In the genomic region with DNA sequence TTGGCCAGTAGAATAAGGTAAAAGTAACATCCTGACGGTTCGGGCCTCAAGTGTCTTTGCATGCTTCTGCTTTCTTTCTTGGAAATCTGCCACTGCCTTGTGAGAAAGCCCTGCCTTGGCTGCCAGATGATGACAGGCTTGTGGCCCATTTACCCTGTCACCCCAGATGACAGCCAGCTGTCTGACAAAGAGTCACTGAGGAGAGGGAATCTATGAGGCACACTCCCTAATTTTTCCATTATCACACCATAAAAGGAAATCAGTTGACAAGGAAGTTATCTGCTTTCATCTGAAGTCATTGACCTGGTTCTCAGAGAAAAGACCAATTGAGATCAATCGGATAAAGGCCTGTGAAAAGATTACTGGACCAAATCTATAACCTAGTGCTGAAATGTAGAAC, we compare ENCODE assay signal across 23 cellular contexts.
DNase-seq lines count a peak whose midpoint lies in the region; ATAC-seq lines count a peak whose summit lies in the region.
"Had no signal": no experiment of that assay in that cellular context is flagged by ENCODE, and none has a peak within 500 bp of the region (broad histone marks: within the 10 kb centered on the region; RNA-seq: fewer than 3 reads in every experiment).

No MANE protein-coding gene starts in this region.

- DNase-seq in NCI-H345 (lab: John Stamatoyannopoulos, UW) (peak; percentile 10), NCI-H345 treated with DMSO at 0.1 percent for 48 hours (lab: John Stamatoyannopoulos, UW; ENCODE audit: unreplicated experiment) (no peak), DMS53 treated with DMSO at 0.1 percent for 48 hours (lab: John Stamatoyannopoulos, UW; ENCODE audit: unreplicated experiment) (peak; percentile 71), NOMO-1 treated with DMSO at 0.1 percent for 48 hours (lab: John Stamatoyannopoulos, UW; ENCODE audit: unreplicated experiment) (peak; percentile 2), myocyte (ENCODE audit: low read depth) (peak; percentile 7), GM19238 (ENCODE audit: insufficient read length, low spot score) (no peak)
- no peak for DNase-seq in stimulated activated CD4-positive, alpha-beta T cell treated with anti-CD3 and anti-CD28 coated beads, Interleukin-4, amount 100 ng/mL, for 1 hour
- DNase-seq: activated CD4-positive, alpha-beta T cell treated with anti-CD3 and anti-CD28 coated beads, Interleukin-2, amount 50 U/mL, for 1 hour; activated CD8-positive, alpha-beta memory T cell treated with anti-CD3 and anti-CD28 coated beads, Interleukin-2, amount 50 U/mL, for 4 hours; activated effector memory CD4-positive, alpha-beta T cell treated with anti-CD3 and anti-CD28 coated beads, Interleukin-2, amount 50 U/mL, for 16 hours; activated naive CD8-positive, alpha-beta T cell treated with anti-CD3 and anti-CD28 coated beads, Interleukin-2, amount 50 U/mL, for 24 hours; body of pancreas; CD4-positive, alpha-beta memory T cell; effector memory CD8-positive, alpha-beta T cell; left colon; midbrain; nephron progenitor cell; SHP77 treated with DMSO at 0.1 percent for 48 hours; small intestine; stimulated activated naive CD4-positive, alpha-beta T cell treated with Interleukin-2 at 50 U/mL for 16 hours; tibial artery had no signal

- no peak for ATAC-seq in GM19452 (IDR thresholded peaks at IDR 0.05; ENCODE audit: unreplicated experiment)
- ATAC-seq: activated naive CD8-positive, alpha-beta T cell treated with anti-CD3 and anti-CD28 coated beads, Interleukin-2, amount 50 U/mL, for 24 hours; body of pancreas; effector memory CD8-positive, alpha-beta T cell; left colon; psoas muscle had no signal

Comparison
In these comparisons a context has a peak if more than half of its experiments do, and no peak if none do; other contexts are left out.
1. DNase-seq: peak in NCI-H345 (single experiment), DMS53 treated with DMSO at 0.1 percent for 48 hours (single experiment), NOMO-1 treated with DMSO at 0.1 percent for 48 hours (single experiment) and myocyte (single experiment); none in NCI-H345 treated with DMSO at 0.1 percent for 48 hours (single experiment), stimulated activated CD4-positive, alpha-beta T cell treated with anti-CD3 and anti-CD28 coated beads, Interleukin-4, amount 100 ng/mL, for 1 hour (single experiment) and GM19238 (single experiment).